ENCODE assay signal across 13 cellular contexts in the genomic region with DNA sequence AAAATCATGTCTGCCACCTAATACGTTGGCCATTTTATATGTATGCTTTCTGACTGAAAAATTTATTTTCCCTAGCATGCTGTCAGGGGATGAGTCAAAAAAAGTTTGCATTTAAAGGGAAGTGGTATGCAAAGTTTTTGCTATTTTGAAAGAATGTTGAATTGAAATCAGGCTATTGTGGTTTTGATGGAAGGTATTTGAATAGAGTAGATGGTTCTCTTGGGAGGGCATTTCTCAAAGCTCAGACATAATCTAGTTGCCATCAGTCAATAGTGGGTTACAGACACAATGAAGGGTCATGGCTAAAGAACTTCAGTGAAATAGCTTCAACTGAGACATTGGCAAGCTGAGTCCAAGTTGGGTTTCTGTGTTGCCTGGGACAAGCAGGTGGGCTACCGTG.
DNase-seq lines count a peak whose midpoint lies in the region; ATAC-seq, FAIRE-seq and TF ChIP-seq lines count a peak whose summit lies in the region.
"Had no signal": no experiment of that assay in that cellular context is flagged by ENCODE, and none has a peak within 500 bp of the region (broad histone marks: within the 10 kb centered on the region; RNA-seq: fewer than 3 reads in every experiment).

No MANE protein-coding gene starts in this region.

- H3K27ac ChIP-seq in esophagus squamous epithelium (no peak overlapping the region), pancreas (no peak overlapping the region)
- H3K27ac ChIP-seq: gastroesophageal sphincter had no signal

- peak; percentile 48 for DNase-seq in astrocyte of the hippocampus (ENCODE audit: low read depth, low spot score)
- no peak for DNase-seq in NCI-H128 (lab: John Stamatoyannopoulos, UW; ENCODE audit: unreplicated experiment)
- DNase-seq in T-helper 17 cell: no peak
- DNase-seq in esophagus squamous epithelium (lab: John Stamatoyannopoulos, UW): no peak
- no peak for DNase-seq in pancreas
- DNase-seq: activated CD8-positive, alpha-beta memory T cell treated with anti-CD3 and anti-CD28 coated beads, Interleukin-2, amount 50 U/mL, for 48 hours; DMS53; NCI-H2171 had no signal

- H3K36me3 ChIP-seq in esophagus squamous epithelium (peaks cover 0 to 44% (median 0%) of the 10 kb centered on the region in 3 donors), pancreas (peaks cover 0 to 8% (median 4%) of the 10 kb centered on the region in 3 donors)

- TF ChIP-seq CTCF in esophagus squamous epithelium (IDR thresholded peaks at IDR 0.05): no peak
- TF ChIP-seq CTCF in pancreas (IDR thresholded peaks at IDR 0.05): no peak

- no peaks in the 10 kb centered on the region for H3K27me3 ChIP-seq in esophagus squamous epithelium
- no peaks in the 10 kb centered on the region for H3K27me3 ChIP-seq in pancreas
- H3K27me3 ChIP-seq: gastroesophageal sphincter had no signal

- H3K27ac Mint-ChIP-seq in T-helper 17 cell: no peak overlapping the region
- H3K27ac Mint-ChIP-seq: stimulated activated naive CD8-positive, alpha-beta T cell treated with anti-CD3 and anti-CD28 coated beads, Interleukin-15, Interleukin-2, amounts not matched to agents 100 ng/mL and 50 ng/mL, for 24 hours had no signal

- no peak for TF ChIP-seq POLR2A in esophagus squamous epithelium (IDR thresholded peaks at IDR 0.05)

- H3K4me3 Mint-ChIP-seq in T-helper 17 cell: no peak overlapping the region
- H3K4me3 Mint-ChIP-seq: stimulated activated naive CD8-positive, alpha-beta T cell treated with anti-CD3 and anti-CD28 coated beads, Interleukin-15, Interleukin-2, amounts not matched to agents 100 ng/mL and 50 ng/mL, for 24 hours had no signal

- no peaks in the 10 kb centered on the region for H3K27me3 Mint-ChIP-seq in T-helper 17 cell
- H3K27me3 Mint-ChIP-seq: stimulated activated naive CD8-positive, alpha-beta T cell treated with anti-CD3 and anti-CD28 coated beads, Interleukin-15, Interleukin-2, amounts not matched to agents 100 ng/mL and 50 ng/mL, for 24 hours had no signal

- H3K4me1 ChIP-seq in esophagus squamous epithelium (no peaks in the 10 kb centered on the region), pancreas (no peaks in the 10 kb centered on the region)
- H3K4me1 ChIP-seq: gastroesophageal sphincter had no signal

- H3K4me3 ChIP-seq in esophagus squamous epithelium (no peak overlapping the region), pancreas (no peak overlapping the region)
- H3K4me3 ChIP-seq: gastroesophageal sphincter had no signal

- H3K4me1 Mint-ChIP-seq in T-helper 17 cell: no peaks in the 10 kb centered on the region

- ATAC-seq in GM18517 (IDR thresholded peaks at IDR 0.05; ENCODE audit: unreplicated experiment): peak; percentile 96
- peak; percentile 92 for ATAC-seq in GM21526 (IDR thresholded peaks at IDR 0.05; ENCODE audit: low FRiP score, unreplicated experiment)
- peak; percentile 88 for ATAC-seq in HG03135 (IDR thresholded peaks at IDR 0.05; ENCODE audit: unreplicated experiment)
- ATAC-seq in T-helper 17 cell: no peak
- ATAC-seq in pancreas: no peak
- ATAC-seq: gastroesophageal sphincter had no signal

- no peaks in the 10 kb centered on the region for H3K9me3 ChIP-seq in T-helper 17 cell (ENCODE audit: control insufficient read depth, low read length, poor library complexity, severe bottlenecking)
- no peaks in the 10 kb centered on the region for H3K9me3 ChIP-seq in esophagus squamous epithelium
- no peaks in the 10 kb centered on the region for H3K9me3 ChIP-seq in pancreas
- H3K9me3 ChIP-seq: gastroesophageal sphincter had no signal

- intact Hi-C loops in esophagus squamous epithelium (cut with DNase I) (loop anchor here (5.0 kb wide), 1 partner anchor 180 kb away; no protein-coding TSS in a partner anchor), pancreas (cut with DNase I) (no loop called here)

- H3K36me3 Mint-ChIP-seq in T-helper 17 cell (ENCODE audit: low read depth): peaks cover 4% of the 10 kb centered on the region

- no peak for FAIRE-seq in pancreas (lab: Jason Lieb, UNC)

- 78 to 83% methylated on average over 2 of the region's 2 CpGs for WGBS in esophagus squamous epithelium, 2 donors
- 92 to 95% methylated on average over 2 of the region's 2 CpGs for WGBS in pancreas, 2 donors

Comparison
In these comparisons a context has a peak if more than half of its experiments do, and no peak if none do; other contexts are left out.
1. ATAC-seq: peak in GM18517 (single experiment), GM21526 (single experiment) and HG03135 (single experiment); none in T-helper 17 cell (single experiment) and pancreas (0 of 4).